ENCODE assay signal across 1 cellular context in genomic region chr16:29963021-29963743, GRCh38.
TF ChIP-seq lines count a peak whose summit lies in the region.

No MANE protein-coding gene starts in this region.

TF ChIP-seq in GM23338, 12 proteins besides CTCF, POLR2A, EP300 and RAD21 (continued from another document):
- TF ChIP-seq REST (IDR thresholded peaks at IDR 0.05; ENCODE audit: unreplicated experiment) = no peak
- TF ChIP-seq EZH2phosphoT487 (IDR thresholded peaks at IDR 0.05; ENCODE audit: unreplicated experiment) = no peak
- no peak for TF ChIP-seq ZNF114 (CRISPR knock-in tag; IDR thresholded peaks at IDR 0.05)
